Comparison of ENCODE assay signal across 20 cellular contexts in genomic region chr7:70318511-70318910, GRCh38.
"Had no signal": no experiment of that assay in that cellular context is flagged by ENCODE, and none has a peak within 500 bp of the region (broad histone marks: within the 10 kb centered on the region; RNA-seq: fewer than 3 reads in every experiment).

No MANE protein-coding gene starts in this region.

- H3K9me3 Mint-ChIP-seq: neural crest cell had no signal

- H3K4me1 Mint-ChIP-seq: memory B cell, neural crest cell had no signal

- H3K4me1 ChIP-seq: transverse colon, uterus had no signal

- H3K4me3 ChIP-seq: cardiac muscle cell, suprapubic skin, transverse colon, uterus had no signal

- H3K27ac Mint-ChIP-seq: immature natural killer cell; memory B cell; stimulated activated naive CD8-positive, alpha-beta T cell treated with anti-CD3 and anti-CD28 coated beads, Interleukin-15, Interleukin-2, amounts not matched to agents 100 ng/mL and 50 ng/mL, for 24 hours had no signal

- DNase-seq: activated CD4-positive, alpha-beta T cell treated with anti-CD3 and anti-CD28 coated beads, Interleukin-2, amount 50 U/mL, for 4 hours; activated CD4-positive, CD25-positive, alpha-beta regulatory T cell; activated effector memory CD4-positive, alpha-beta T cell treated with Interleukin-2 at 50 U/mL for 16 hours; activated naive CD4-positive, alpha-beta T cell treated with anti-CD3 and anti-CD28 coated beads, Interleukin-2, amount 50 U/mL, for 16 hours; activated T-cell treated with anti-CD3 and anti-CD28 coated beads, Interleukin-2, amount 50 U/mL, for 4 hours; amniotic stem cell; dermis blood vessel endothelial cell; effector memory CD4-positive, alpha-beta T cell; immature natural killer cell; stimulated activated CD4-positive, alpha-beta T cell treated with anti-CD3 and anti-CD28 coated beads, Interleukin-12 subunit alpha, Interleukin-12 subunit beta, amount 100 ng/mL, for 4 hours; stimulated activated CD4-positive, alpha-beta T cell treated with anti-CD3 and anti-CD28 coated beads, Interleukin-1b, Interleukin-23, amount 100 ng/mL, for 48 hours; stimulated activated CD8-positive, alpha-beta memory T cell treated with anti-CD3 and anti-CD28 coated beads, Interleukin-4, amount 100 ng/mL, for 48 hours; T-helper 9 cell; transverse colon; uterus had no signal

- H3K36me3 ChIP-seq: cardiac muscle cell, suprapubic skin, transverse colon, uterus had no signal

- H3K27me3 ChIP-seq: cardiac muscle cell, suprapubic skin, transverse colon, uterus had no signal

- H3K4me3 Mint-ChIP-seq: activated T-cell treated with anti-CD3 and anti-CD28 coated beads, Interleukin-2, amount 50 U/mL, for 4 hours; immature natural killer cell; memory B cell; neural crest cell; stimulated activated naive CD8-positive, alpha-beta T cell treated with anti-CD3 and anti-CD28 coated beads, Interleukin-15, Interleukin-2, amounts not matched to agents 100 ng/mL and 50 ng/mL, for 24 hours had no signal

- H3K27ac ChIP-seq: cardiac muscle cell, suprapubic skin, transverse colon, uterus had no signal

- H3K27me3 Mint-ChIP-seq: memory B cell; stimulated activated naive CD8-positive, alpha-beta T cell treated with anti-CD3 and anti-CD28 coated beads, Interleukin-15, Interleukin-2, amounts not matched to agents 100 ng/mL and 50 ng/mL, for 24 hours had no signal

- H3K9me3 ChIP-seq: suprapubic skin, transverse colon, uterus had no signal
